ENCODE assay signal across 8 cellular contexts in the genomic region with DNA sequence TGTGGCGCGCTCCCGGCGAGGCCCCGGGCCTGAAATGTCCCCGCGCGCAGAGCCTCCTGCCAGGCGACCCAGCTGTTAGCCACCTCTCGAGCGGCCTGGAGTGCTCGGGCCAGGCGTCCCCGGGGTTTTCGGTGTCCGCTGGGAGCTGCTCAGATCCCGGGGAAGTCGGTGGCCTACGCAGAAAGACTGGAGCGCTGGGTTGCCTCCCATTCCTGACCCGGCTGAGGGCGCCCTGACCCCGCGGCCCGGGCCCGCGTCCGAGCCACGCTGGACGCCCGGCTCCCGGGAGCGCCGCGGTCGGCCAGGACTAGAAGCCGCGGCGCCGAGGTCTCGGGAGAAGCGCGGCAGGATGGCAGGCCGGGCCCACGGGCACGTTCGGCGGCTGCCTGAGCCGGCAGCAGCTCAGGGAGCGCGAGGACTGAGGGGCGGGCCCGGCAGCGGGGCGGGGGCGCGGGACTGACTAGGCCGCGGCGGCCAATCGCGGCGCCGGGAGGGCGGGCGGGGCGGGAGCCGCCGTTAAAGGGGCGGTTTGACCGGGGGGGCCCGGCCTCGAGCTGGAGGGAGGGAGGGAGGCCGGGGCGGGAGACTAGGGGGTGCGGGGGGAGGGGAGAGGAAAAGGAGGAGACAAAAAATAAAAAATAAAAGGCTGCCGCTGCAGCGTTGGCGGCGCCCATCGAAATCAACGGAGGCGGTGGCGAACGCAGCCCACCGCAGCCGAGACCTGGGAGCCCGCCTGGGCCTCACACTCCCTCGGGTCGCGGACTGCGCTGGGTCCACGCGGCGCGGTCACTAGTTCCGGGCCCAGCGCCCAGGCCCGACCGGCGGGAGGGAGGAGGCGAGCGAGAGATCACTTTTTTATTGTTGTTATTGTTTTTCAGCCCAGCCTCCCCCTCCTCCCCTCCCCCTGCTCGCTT. TPM values are rescaled to one million over a fixed set of nuclear protein-coding genes. Genes with fewer than 3 reads are reported as not detected.
DNase-seq lines count a peak whose midpoint lies in the region; ATAC-seq and FAIRE-seq lines count a peak whose summit lies in the region.

No MANE protein-coding gene starts in this region.

- peaks cover 19% of the 10 kb centered on the region for H3K4me1 Mint-ChIP-seq in activated naive CD8-positive, alpha-beta T cell (ENCODE audit: low read depth)

- H3K4me3 ChIP-seq in rectal smooth muscle tissue (ENCODE audit: low read length): peak overlapping the region; percentile 44

- H3K9ac ChIP-seq in rectal smooth muscle tissue (ENCODE audit: low read length): no peak overlapping the region

- ATAC-seq in HG03521 (IDR thresholded peaks at IDR 0.05; ENCODE audit: unreplicated experiment) (peak; percentile 57), Right ventricle myocardium superior (ENCODE audit: poor library complexity) (peak; percentile 96), GM21367 (IDR thresholded peaks at IDR 0.05; ENCODE audit: unreplicated experiment) (no peak)

- no peak overlapping the region for H3K27ac Mint-ChIP-seq in activated naive CD8-positive, alpha-beta T cell

- peaks cover 72% of the 10 kb centered on the region for H3K27me3 ChIP-seq in rectal smooth muscle tissue (ENCODE audit: control insufficient read depth, insufficient read depth, low read length)

- H3K36me3 Mint-ChIP-seq in activated naive CD8-positive, alpha-beta T cell: peaks cover 2% of the 10 kb centered on the region

- no peaks in the 10 kb centered on the region for H3K36me3 ChIP-seq in rectal smooth muscle tissue (ENCODE audit: control insufficient read depth, insufficient read depth, low read length)

- no peak overlapping the region for H3K27ac ChIP-seq in rectal smooth muscle tissue (ENCODE audit: low read depth, low read length)

- H3K4me1 ChIP-seq in rectal smooth muscle tissue (ENCODE audit: control insufficient read depth, insufficient read depth, low read length): no peaks in the 10 kb centered on the region

- FAIRE-seq in RCC 7860 (lab: Jason Lieb, UNC): no peak

- intact Hi-C loops in Right ventricle myocardium superior (cut with DNase I): no loop called here

- peaks cover 42% of the 10 kb centered on the region for H3K27me3 Mint-ChIP-seq in activated naive CD8-positive, alpha-beta T cell

- H3K4me3 Mint-ChIP-seq in activated naive CD8-positive, alpha-beta T cell: peak overlapping the region; percentile 44

- H3K9me3 Mint-ChIP-seq in activated naive CD8-positive, alpha-beta T cell (ENCODE audit: low read depth): peaks cover 14% of the 10 kb centered on the region

- DNase-seq in NCI-H345 (lab: John Stamatoyannopoulos, UW): peak; percentile 92
- DNase-seq in NCI-H345 treated with DMSO at 0.1 percent for 48 hours (lab: John Stamatoyannopoulos, UW; ENCODE audit: unreplicated experiment): no peak
- peak; percentile 65 for DNase-seq in RCC 7860 (ENCODE audit: low spot score)
- DNase-seq in Right ventricle myocardium superior: peak; percentile 66

RNA-seq across cellular contexts. Expression of gene ZIC2, which starts 1.1 kb away (rescaled TPM):
- total RNA-seq in Right ventricle myocardium superior: not detected

RNA-seq across cellular contexts. Expression of gene ZIC5, which starts 8.9 kb away (rescaled TPM):
- total RNA-seq in Right ventricle myocardium superior: not detected
